ENCODE assay signal across 9 cellular contexts in the genomic region with DNA sequence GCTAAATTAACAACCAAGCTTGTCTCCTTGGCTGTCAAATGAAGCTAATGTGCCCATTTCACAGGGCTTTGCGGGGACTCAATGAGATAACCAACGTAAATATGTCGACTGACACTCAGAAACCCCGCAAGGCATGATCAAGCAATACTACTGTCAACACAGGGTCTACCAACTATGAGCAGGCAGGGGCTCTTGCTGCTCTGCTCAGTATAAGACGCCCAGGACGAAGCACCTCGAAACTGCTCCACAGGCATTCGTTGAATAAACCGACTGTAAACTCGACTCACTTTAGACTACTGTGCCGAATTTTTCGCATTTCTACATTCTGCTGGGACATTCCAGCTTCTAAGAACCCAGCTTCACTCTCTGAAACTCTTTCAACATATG. TPM values are rescaled to one million over a fixed set of nuclear protein-coding genes. Genes with fewer than 3 reads are reported as not detected.
DNase-seq lines count a peak whose midpoint lies in the region; ATAC-seq and TF ChIP-seq lines count a peak whose summit lies in the region.
"Had no signal": no experiment of that assay in that cellular context is flagged by ENCODE, and none has a peak within 500 bp of the region (broad histone marks: within the 10 kb centered on the region; RNA-seq: fewer than 3 reads in every experiment).

No MANE protein-coding gene starts in this region.

- H3K4me3 ChIP-seq in RWPE2 (ENCODE audit: severe bottlenecking) (peak overlapping the region; percentile 42), fibroblast of lung (replicated peaks in 1 of 4; ENCODE audit: control extremely low read depth in 1 of 4, insufficient read depth in 1 of 4, low read depth in 3 of 4, low read length in 4 of 4) (peak overlapping the region; percentile 85 to 93 (median 87)), rectal smooth muscle tissue (ENCODE audit: low read length) (peak overlapping the region; percentile 69)

- H3K36me3 ChIP-seq in RWPE2 (ENCODE audit: low read depth): peaks cover 33% of the 10 kb centered on the region
- H3K36me3 ChIP-seq in fibroblast of lung (ENCODE audit: control insufficient read depth, insufficient read depth, low read length): no peaks in the 10 kb centered on the region
- no peaks in the 10 kb centered on the region for H3K36me3 ChIP-seq in rectal smooth muscle tissue (ENCODE audit: control insufficient read depth, insufficient read depth, low read length)

- no peak for TF ChIP-seq CTCF in RWPE2 (IDR thresholded peaks at IDR 0.05; ENCODE audit: poor library complexity, severe bottlenecking)
- TF ChIP-seq CTCF in fibroblast of lung (conservative IDR thresholded peaks at IDR 0.05 in 1 of 2, IDR thresholded peaks at IDR 0.05 in 1 of 2; ENCODE audit: low read depth in 1 of 2, low read length in 2 of 2): no peak

- H3K9ac ChIP-seq in fibroblast of lung (ENCODE audit: insufficient read depth, low read length) (no peak overlapping the region), rectal smooth muscle tissue (ENCODE audit: low read length) (no peak overlapping the region)
- H3K9ac ChIP-seq: KMS-11 had no signal

- peak overlapping the region; percentile 74 for H3K4me2 ChIP-seq in fibroblast of lung (ENCODE audit: extremely low read depth, insufficient read depth, low read length)
- H3K4me2 ChIP-seq: KMS-11 had no signal

- ATAC-seq in GM18868 (IDR thresholded peaks at IDR 0.05; ENCODE audit: unreplicated experiment) (peak; percentile 1), RWPE2 (ENCODE audit: low read depth) (no peak)

- peak overlapping the region; percentile 90 for H2AFZ ChIP-seq in fibroblast of lung (ENCODE audit: low read length)

- H3K79me2 ChIP-seq in fibroblast of lung (ENCODE audit: control insufficient read depth, insufficient read depth, low read length): no peaks in the 10 kb centered on the region

- H3K27me3 ChIP-seq in RWPE2 (ENCODE audit: insufficient read depth, poor library complexity, severe bottlenecking): no peaks in the 10 kb centered on the region
- H3K27me3 ChIP-seq in fibroblast of lung (ENCODE audit: control insufficient read depth, insufficient read depth, low read length): no peaks in the 10 kb centered on the region
- H3K27me3 ChIP-seq in rectal smooth muscle tissue (ENCODE audit: control insufficient read depth, insufficient read depth, low read length): no peaks in the 10 kb centered on the region

- no peak for DNase-seq in RWPE2 (ENCODE audit: low spot score)
- no peak for DNase-seq in fibroblast of lung (ENCODE audit: low read depth in 2 of 2)
- no peak for DNase-seq in hippocampal formation (lab: John Stamatoyannopoulos, UW)
- no peak for DNase-seq in NCI-H2171 (lab: John Stamatoyannopoulos, UW)
- DNase-seq in stimulated activated CD4-positive, alpha-beta T cell treated with anti-CD3 and anti-CD28 coated beads, Interleukin-2, amount 100 ng/mL, for 24 hours: no peak
- DNase-seq in NCI-H524 treated with DMSO at 0.1 percent for 48 hours (lab: John Stamatoyannopoulos, UW): no peak

- H3K9me3 ChIP-seq in RWPE2 (ENCODE audit: severe bottlenecking) (no peaks in the 10 kb centered on the region), fibroblast of lung (ENCODE audit: control insufficient read depth, insufficient read depth, low read depth, low read length) (no peaks in the 10 kb centered on the region)

- H3K27ac ChIP-seq in RWPE2 (ENCODE audit: poor library complexity, severe bottlenecking) (peak overlapping the region; percentile 32), fibroblast of lung (ENCODE audit: insufficient read depth, low read length) (peak overlapping the region; percentile 56), rectal smooth muscle tissue (ENCODE audit: low read depth, low read length) (no peak overlapping the region)
- H3K27ac ChIP-seq: KMS-11 had no signal

- no peaks in the 10 kb centered on the region for H4K20me1 ChIP-seq in fibroblast of lung (ENCODE audit: control insufficient read depth, extremely low read depth, insufficient read depth, low read length)

- H3K4me1 ChIP-seq in RWPE2 (ENCODE audit: insufficient read depth, poor library complexity, severe bottlenecking) (no peaks in the 10 kb centered on the region), fibroblast of lung (ENCODE audit: control insufficient read depth, extremely low read depth, insufficient read depth, low read length) (peaks cover 3% of the 10 kb centered on the region), rectal smooth muscle tissue (ENCODE audit: control insufficient read depth, insufficient read depth, low read length) (peaks cover 3% of the 10 kb centered on the region)

RNA-seq across cellular contexts. Expression of a gene that starts 55.0 kb away (rescaled TPM):
- not detected in 2 replicates for total RNA-seq in fibroblast of lung
- 0.02 TPM in 1 of 2 replicates, not detected in the other for polyA plus RNA-seq in fibroblast of lung
- polyA plus RNA-seq in fibroblast of lung (2012): not detected in 2 replicates
- not detected in 2 replicates for polyA minus RNA-seq in fibroblast of lung (ENCODE audit: low replicate concordance)
